Comparison of ENCODE assay signal across 8 cellular contexts in the genomic region with DNA sequence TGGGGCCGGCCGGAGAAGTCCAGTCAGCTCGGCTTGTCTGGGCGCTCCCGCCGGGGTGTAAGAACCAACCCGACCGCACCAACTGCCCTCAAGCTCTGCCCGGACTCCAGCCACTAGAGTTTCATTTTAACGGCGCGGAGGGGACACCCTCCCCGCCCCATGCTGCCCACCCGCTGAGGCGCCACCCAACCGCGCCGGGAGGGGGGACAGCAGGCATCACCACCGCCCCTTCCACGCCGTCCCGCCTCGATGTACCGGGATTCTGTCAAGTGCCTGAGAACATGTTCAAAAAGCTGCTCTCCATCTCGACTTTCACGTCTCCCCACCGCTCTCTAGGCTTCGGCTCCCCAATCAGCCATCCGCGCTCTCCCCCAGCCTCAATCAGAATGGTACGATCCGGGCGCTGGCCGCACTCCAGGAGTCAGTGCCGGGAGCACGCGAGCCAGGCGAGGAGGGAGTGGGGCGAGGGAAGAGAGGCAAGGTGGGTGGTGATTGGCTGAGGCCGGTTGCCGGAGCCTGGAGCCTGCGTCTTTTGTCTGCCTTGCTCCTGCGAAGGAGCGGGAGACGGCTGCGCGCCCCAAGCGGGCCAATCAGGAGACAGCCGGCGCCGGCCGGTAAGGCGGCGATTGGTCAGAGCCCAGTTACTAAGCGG. TPM values are rescaled to one million over a fixed set of nuclear protein-coding genes. Genes with fewer than 3 reads are reported as not detected.
A peak's percentile ranks its signal among the peaks of the same experiment; 100 is the strongest.
DNase-seq lines count a peak whose midpoint lies in the region; ATAC-seq and TF ChIP-seq lines count a peak whose summit lies in the region.

A gene (minus strand): TSS at position 101 of the 652 bp plus-strand sequence. CDS start 677 bp downstream, outside the sequence.

- TF ChIP-seq POLR2A in esophagus muscularis mucosa (IDR thresholded peaks at IDR 0.05; ENCODE audit: low read depth), result peak; percentile 89

- DNase-seq in DMS153 treated with DMSO at 0.1 percent for 48 hours (lab: John Stamatoyannopoulos, UW; ENCODE audit: unreplicated experiment) (peak; percentile 99), Panc1 (ENCODE audit: low read depth, low spot score) (peak; percentile 90), activated T-helper 1 cell treated with Interleukin-2 at 50 U/mL for 16 hours (ENCODE audit: low read depth) (peak; percentile 71), esophagus muscularis mucosa (ENCODE audit: extremely low spot score) (peak; percentile 99)
- DNase-seq in Jurkat, Clone E6-1 (ENCODE audit: low read depth, low spot score), result peak; percentile 99
- DNase-seq in stimulated activated CD8-positive, alpha-beta memory T cell treated with anti-CD3 and anti-CD28 coated beads, Interleukin-7, amount 100 ng/mL, for 4 hours (ENCODE audit: low read depth in 2 of 2), result peak; percentile 78 to 86

- TF ChIP-seq CTCF in Panc1 (IDR thresholded peaks at IDR 0.05), result no peak
- peak in 1 of 3 experiments; percentile 10 for TF ChIP-seq CTCF in esophagus muscularis mucosa (IDR thresholded peaks at IDR 0.05)

- H3K9me3 ChIP-seq in Panc1 (ENCODE audit: control insufficient read depth, insufficient read depth, low read depth, low read length) (no peaks in the 10 kb centered on the region), esophagus muscularis mucosa (no peaks in the 10 kb centered on the region), muscle layer of duodenum (ENCODE audit: control insufficient read depth in 1 of 2, low read length in 2 of 2) (no peaks in the 10 kb centered on the region)

- H3K27ac ChIP-seq in Panc1 (ENCODE audit: low read length), result peak within 1 kb of the TSS; percentile 98
- peak within 1 kb of the TSS; percentile 92 to 96 (median 94) for H3K27ac ChIP-seq in esophagus muscularis mucosa (replicated peaks in 1 of 4)
- H3K27ac ChIP-seq in muscle layer of duodenum (ENCODE audit: low read length), result peak within 1 kb of the TSS; percentile 91

- WGBS in esophagus muscularis mucosa, result under 1% methylated on average over 24 of the region's 55 CpGs

- intact Hi-C loops in Panc1 (cut with micrococcal nuclease; ENCODE audit: unreplicated experiment), result no loop called here
- intact Hi-C loops in esophagus muscularis mucosa (cut with DNase I), result loop anchor here (5.0 kb wide), 1 partner anchor 45 kb away; a partner anchor contains a TSS

- peak; percentile 82 for ATAC-seq in GM21619 (IDR thresholded peaks at IDR 0.05; ENCODE audit: unreplicated experiment)
- ATAC-seq in Panc1, result peak; percentile 98

- POLR2A ChIA-PET in Panc1 (lab: Charles Lee), result no interaction called here

- no TSS peak for BruUV-seq in Panc1 (replicated peaks; lab: Mats Ljungman, UMichigan)

- H3K27me3 ChIP-seq in Panc1 (ENCODE audit: control insufficient read depth, insufficient read depth, low read length) (no peaks in the 10 kb centered on the region), esophagus muscularis mucosa (no peaks in the 10 kb centered on the region), muscle layer of duodenum (ENCODE audit: low read depth, low read length) (no peaks in the 10 kb centered on the region)

- in situ Hi-C loops in Panc1 (cut with HindIII; ENCODE audit: low pct_unique_long_range_greater_than_20kb, low sequenced_read_pairs), result no loop called here

- no peak for TF ChIP-seq EP300 in esophagus muscularis mucosa (IDR thresholded peaks at IDR 0.05)

- H3K4me3 ChIP-seq in Jurkat, Clone E6-1 (ENCODE audit: low read length), result peak within 1 kb of the TSS; percentile 83
- H3K4me3 ChIP-seq in Panc1 (ENCODE audit: low read depth in 2 of 2, low read length in 2 of 2) (peak within 1 kb of the TSS; percentile 96 to 99), esophagus muscularis mucosa (peak within 1 kb of the TSS; percentile 63 to 79 (median 72)), muscle layer of duodenum (ENCODE audit: low read depth in 1 of 2, low read length in 2 of 2) (peak within 1 kb of the TSS; percentile 87 to 91)

- CTCF ChIA-PET in Panc1 (lab: Charles Lee), result interaction anchor here (1.7 kb wide), 1 partner anchor 48 kb away, joined by 4 read pairs; no protein-coding TSS in a partner anchor

- H3K4me1 ChIP-seq in Panc1 (ENCODE audit: control insufficient read depth, insufficient read depth, low read length) (peaks cover 33% of the 10 kb centered on the region), esophagus muscularis mucosa (peaks cover 26 to 52% (median 39%) of the 10 kb centered on the region in 4 donors), muscle layer of duodenum (ENCODE audit: control insufficient read depth in 1 of 2, insufficient read depth in 2 of 2, low read length in 2 of 2) (peaks cover 0 to 18% of the 10 kb centered on the region in 2 donors)

- H3K36me3 ChIP-seq in Panc1 (ENCODE audit: control insufficient read depth, insufficient read depth, low read length) (no peaks in the 10 kb centered on the region), esophagus muscularis mucosa (no peaks in the 10 kb centered on the region), muscle layer of duodenum (ENCODE audit: control insufficient read depth in 1 of 2, insufficient read depth in 2 of 2, low read length in 2 of 2) (peaks cover 0 to 3% of the 10 kb centered on the region in 2 donors)

RNA-seq across cellular contexts. Expression of the gene that starts here (rescaled TPM):
- 21.3 TPM for polyA plus RNA-seq in Jurkat, Clone E6-1 (2012; ENCODE audit: insufficient read depth, insufficient read length)
- total RNA-seq in Panc1 (2021; ENCODE audit: unreplicated experiment), result 36.3 TPM
- 11.3 TPM for polyA plus RNA-seq in Panc1 (2012; ENCODE audit: insufficient read length)
- 10 to 100 TPM; 13.7 to 34.3 (median 21.4) TPM for total RNA-seq in esophagus muscularis mucosa

Comparison
In these comparisons a context has a peak if more than half of its experiments do, and no peak if none do; other contexts are left out.
1. Peak in every context shown above with its lines: DNase-seq, ATAC-seq, H3K4me3 ChIP-seq and H3K27ac ChIP-seq.